In the genomic region with DNA sequence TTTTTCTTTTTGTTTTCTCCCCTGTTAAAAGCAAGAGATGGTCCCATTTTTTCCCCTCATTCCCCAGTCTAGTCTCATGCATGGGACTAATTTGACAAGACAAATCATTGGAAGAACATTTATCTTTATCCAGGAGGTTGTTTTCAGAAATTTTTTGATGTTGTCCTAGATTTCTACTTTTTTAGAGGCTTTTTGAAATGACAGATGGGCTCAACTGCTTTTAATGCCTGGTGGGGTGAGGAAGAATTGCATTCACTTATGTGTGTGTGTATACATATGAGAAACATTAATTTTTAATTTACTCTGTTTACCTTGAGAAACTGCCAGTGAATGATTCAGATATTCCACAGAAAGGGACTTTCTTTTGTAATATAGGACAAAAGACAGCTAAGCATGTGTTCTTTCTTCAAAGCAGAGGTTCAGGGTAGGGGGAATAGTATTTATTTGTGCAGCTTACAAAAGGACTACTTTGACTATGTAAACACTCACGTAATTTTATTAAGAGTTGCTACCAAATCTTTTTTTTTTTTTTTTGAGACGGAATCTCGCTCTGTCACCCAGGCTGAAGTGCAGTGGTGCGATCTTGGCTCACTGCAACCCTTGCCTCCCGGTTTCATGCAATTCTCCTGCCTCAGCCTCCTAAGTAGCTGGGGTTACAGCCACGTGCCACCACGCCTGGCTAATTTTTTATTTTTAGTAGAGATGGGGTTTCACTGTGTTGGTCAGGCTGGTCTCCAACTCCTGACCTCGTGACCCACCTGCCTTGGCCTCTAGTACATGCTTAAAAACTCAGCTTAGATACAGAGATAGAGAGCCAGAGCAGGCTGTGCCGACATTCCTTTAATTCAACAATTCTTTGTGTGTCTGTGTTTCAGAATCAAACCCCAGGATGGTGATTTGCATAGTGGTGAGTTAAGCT, we compare ENCODE assay signal across 21 cellular contexts.
A peak's percentile ranks its signal among the peaks of the same experiment; 100 is the strongest.
DNase-seq lines count a peak whose midpoint lies in the region; ATAC-seq, FAIRE-seq and TF ChIP-seq lines count a peak whose summit lies in the region.
"Had no signal": no experiment of that assay in that cellular context is flagged by ENCODE, and none has a peak within 500 bp of the region (broad histone marks: within the 10 kb centered on the region; RNA-seq: fewer than 3 reads in every experiment).

No MANE protein-coding gene starts in this region.

- H3K27me3 ChIP-seq in astrocyte (ENCODE audit: insufficient read depth, low read length) (no peaks in the 10 kb centered on the region), neuronal stem cell (ENCODE audit: control insufficient read depth in 3 of 3, insufficient read depth in 3 of 3, low read depth in 1 of 3, low read length in 3 of 3) (no peaks in the 10 kb centered on the region), testis (no peaks in the 10 kb centered on the region)
- H3K27me3 ChIP-seq: ovary, Peyer's patch had no signal

- no peak for FAIRE-seq in astrocyte (lab: Jason Lieb, UNC)

- peak; percentile 42 for DNase-seq in GM12865 (ENCODE audit: low read depth)
- peak; percentile 32 for DNase-seq in astrocyte (ENCODE audit: low read depth)
- DNase-seq in fibroblast of gingiva (ENCODE audit: low read depth): peak; percentile 59
- DNase-seq in neuronal stem cell (ENCODE audit: low spot score): no peak
- no peak for DNase-seq in testis
- no peak for DNase-seq in T-helper 9 cell
- no peak for DNase-seq in GDM1 (lab: John Stamatoyannopoulos, UW)
- DNase-seq: activated CD4-positive, alpha-beta T cell treated with anti-CD3 and anti-CD28 coated beads, Interleukin-2, amount 10 ng/mL, durations not matched to agents 24 days and 14 days; activated CD8-positive, alpha-beta memory T cell treated with anti-CD3 and anti-CD28 coated beads, Interleukin-2, amount 50 U/mL, for 4 hours; activated gamma-delta T cell; aorta; foreskin melanocyte; IMR-90; left cardiac atrium; mucosa of descending colon; NCI-H2029; NCI-H524 treated with DMSO at 0.1 percent for 48 hours; ovary; Peyer's patch had no signal

- no peak overlapping the region for H3K4ac ChIP-seq in neuronal stem cell (ENCODE audit: low read length)

- WGBS in neuronal stem cell (ENCODE audit: extremely low coverage in 2 of 2, insufficient read length in 2 of 2, insufficient replicate concordance in 1 of 2), 2 donors: no CpG with 5 or more reads among the region's 9 CpGs
- 83 to 87% methylated on average over 9 of the region's 9 CpGs for WGBS in testis, 2 donors

- no peaks in the 10 kb centered on the region for H4K20me1 ChIP-seq in astrocyte (ENCODE audit: insufficient read depth, low read length)

- no peaks in the 10 kb centered on the region for H3K79me2 ChIP-seq in astrocyte (ENCODE audit: insufficient read depth, low read length)

- no peak overlapping the region for H4K8ac ChIP-seq in neuronal stem cell (ENCODE audit: low read depth, low read length)

- H3K9me3 Mint-ChIP-seq in astrocyte (ENCODE audit: unreplicated experiment): no peaks in the 10 kb centered on the region
- H3K9me3 Mint-ChIP-seq: activated CD4-positive, alpha-beta T cell treated with anti-CD3 and anti-CD28 coated beads, Interleukin-2, amount 10 ng/mL, durations not matched to agents 24 days and 14 days had no signal

- no peak overlapping the region for H3K27ac ChIP-seq in astrocyte (ENCODE audit: low read depth, low read length)
- no peak overlapping the region for H3K27ac ChIP-seq in neuronal stem cell (replicated peaks; ENCODE audit: low read length)
- H3K27ac ChIP-seq in testis: no peak overlapping the region
- H3K27ac ChIP-seq: ovary, Peyer's patch, SK-N-MC had no signal

- no peak overlapping the region for H3K23ac ChIP-seq in neuronal stem cell (ENCODE audit: low read depth, low read length, poor library complexity)

- H2BK12ac ChIP-seq in neuronal stem cell (ENCODE audit: low read length): no peak overlapping the region

- H2BK5ac ChIP-seq in neuronal stem cell (ENCODE audit: low read length): no peak overlapping the region

- no peaks in the 10 kb centered on the region for H3K27me3 Mint-ChIP-seq in astrocyte (ENCODE audit: low read depth, unreplicated experiment)
- H3K27me3 Mint-ChIP-seq: activated CD4-positive, alpha-beta T cell treated with anti-CD3 and anti-CD28 coated beads, Interleukin-2, amount 10 ng/mL, durations not matched to agents 24 days and 14 days had no signal

- H2BK15ac ChIP-seq in neuronal stem cell (ENCODE audit: low read length): no peak overlapping the region

- H4K91ac ChIP-seq in neuronal stem cell (ENCODE audit: low read depth, low read length, poor library complexity): no peak overlapping the region

- TF ChIP-seq CTCF in GM12865 (IDR thresholded peaks at IDR 0.05; ENCODE audit: insufficient read depth, low read depth, low read length, missing control alignments) (no peak), astrocyte (IDR thresholded peaks at IDR 0.05; ENCODE audit: insufficient read depth, low read depth, low read length) (no peak), testis (IDR thresholded peaks at IDR 0.05) (no peak)

- H3K4me1 Mint-ChIP-seq in astrocyte (ENCODE audit: low read depth, unreplicated experiment): peaks cover 10% of the 10 kb centered on the region
- H3K4me1 Mint-ChIP-seq: activated CD4-positive, alpha-beta T cell treated with anti-CD3 and anti-CD28 coated beads, Interleukin-2, amount 10 ng/mL, durations not matched to agents 24 days and 14 days had no signal

- H3K36me3 ChIP-seq in astrocyte (ENCODE audit: insufficient read depth, low read length): no peaks in the 10 kb centered on the region
- no peaks in the 10 kb centered on the region for H3K36me3 ChIP-seq in neuronal stem cell (replicated peaks in 1 of 2; ENCODE audit: control insufficient read depth in 2 of 2, insufficient read depth in 2 of 2, low read length in 2 of 2)
- no peaks in the 10 kb centered on the region for H3K36me3 ChIP-seq in testis (ENCODE audit: low read depth, missing control alignments)
- H3K36me3 ChIP-seq: ovary, Peyer's patch had no signal

- H3K4me3 ChIP-seq in GM12865 (ENCODE audit: low read depth, low read length) (no peak overlapping the region), astrocyte (ENCODE audit: insufficient read depth, low read depth, low read length) (no peak overlapping the region), neuronal stem cell (ENCODE audit: low read length in 2 of 2) (no peak overlapping the region), testis (no peak overlapping the region)
- H3K4me3 ChIP-seq: mucosa of descending colon, ovary, Peyer's patch, SK-N-MC had no signal

- H3K18ac ChIP-seq in neuronal stem cell (ENCODE audit: low read length): no peak overlapping the region

- H3K27ac Mint-ChIP-seq in astrocyte (ENCODE audit: unreplicated experiment): no peak overlapping the region
- H3K27ac Mint-ChIP-seq: activated CD4-positive, alpha-beta T cell treated with anti-CD3 and anti-CD28 coated beads, Interleukin-2, amount 10 ng/mL, durations not matched to agents 24 days and 14 days had no signal

- no peaks in the 10 kb centered on the region for H3K79me1 ChIP-seq in neuronal stem cell (ENCODE audit: low read depth, low read length)

- ATAC-seq in HG03469 (IDR thresholded peaks at IDR 0.05; ENCODE audit: unreplicated experiment): no peak
- ATAC-seq: left cardiac atrium, mucosa of descending colon had no signal

- no peak overlapping the region for H2AK5ac ChIP-seq in neuronal stem cell (ENCODE audit: low read depth, low read length)

- H3K4me2 ChIP-seq in astrocyte (ENCODE audit: low read length): no peak overlapping the region
- no peak overlapping the region for H3K4me2 ChIP-seq in neuronal stem cell (ENCODE audit: insufficient read depth, low read length, poor library complexity, severe bottlenecking)

- H3K9ac ChIP-seq in astrocyte (ENCODE audit: low read length) (no peak overlapping the region), neuronal stem cell (ENCODE audit: low read depth, low read length, poor library complexity) (no peak overlapping the region)

- no peak overlapping the region for H3K14ac ChIP-seq in neuronal stem cell (ENCODE audit: low read length)

- H3K9me3 ChIP-seq in astrocyte (ENCODE audit: insufficient read depth, low read depth, low read length) (no peaks in the 10 kb centered on the region), neuronal stem cell (replicated peaks in 1 of 2; ENCODE audit: control insufficient read depth in 2 of 2, insufficient read depth in 1 of 2, low read depth in 1 of 2, low read length in 2 of 2) (peaks cover 0 to 2% of the 10 kb centered on the region in 2 donors), testis (no peaks in the 10 kb centered on the region)
- H3K9me3 ChIP-seq: mucosa of descending colon, ovary, Peyer's patch had no signal

- no peak for TF ChIP-seq POLR2A in testis (IDR thresholded peaks at IDR 0.05)

- no peaks in the 10 kb centered on the region for H3K36me3 Mint-ChIP-seq in astrocyte (ENCODE audit: low read depth, unreplicated experiment)

- H3K4me1 ChIP-seq in astrocyte (ENCODE audit: insufficient read depth, low read length) (no peaks in the 10 kb centered on the region), neuronal stem cell (ENCODE audit: control insufficient read depth in 2 of 2, insufficient read depth in 1 of 2, low read depth in 1 of 2, low read length in 2 of 2) (peaks cover 19% of the 10 kb centered on the region in 2 donors), testis (no peaks in the 10 kb centered on the region)
- H3K4me1 ChIP-seq: Peyer's patch had no signal

- no peak overlapping the region for H2BK120ac ChIP-seq in neuronal stem cell (ENCODE audit: low read depth, low read length)

- no peak overlapping the region for H2AFZ ChIP-seq in astrocyte (ENCODE audit: low read depth, low read length)
- peak overlapping the region; percentile 25 for H2AFZ ChIP-seq in neuronal stem cell (ENCODE audit: low read length)

- intact Hi-C loops in testis (cut with DNase I; ENCODE audit: low total_unique reads): no loop called here

- no peak overlapping the region for H3K4me3 Mint-ChIP-seq in astrocyte (ENCODE audit: unreplicated experiment)
- H3K4me3 Mint-ChIP-seq: activated CD4-positive, alpha-beta T cell treated with anti-CD3 and anti-CD28 coated beads, Interleukin-2, amount 10 ng/mL, durations not matched to agents 24 days and 14 days had no signal

Comparison
In these comparisons a context has a peak if more than half of its experiments do, and no peak if none do; other contexts are left out.
1. DNase-seq: peak in GM12865 (single experiment), astrocyte (single experiment) and fibroblast of gingiva (single experiment); none in neuronal stem cell (single experiment), testis (single experiment), T-helper 9 cell (single experiment) and GDM1 (single experiment).